In genomic region chr11:1116666-1117390, GRCh38 we compare ENCODE assay signal across 2 cellular contexts.
TF ChIP-seq lines count a peak whose summit lies in the region.

No MANE protein-coding gene starts in this region.

TF ChIP-seq in A549, 52 proteins besides CTCF, POLR2A, EP300 and RAD21 (continued from another document):
- TF ChIP-seq MAX (IDR thresholded peaks at IDR 0.05) (no peak), NFE2L2 (conservative IDR thresholded peaks at IDR 0.05; ENCODE audit: low read length) (no peak), BHLHE40 (IDR thresholded peaks at IDR 0.05; ENCODE audit: low read depth, low read length) (no peak), E2F6 (IDR thresholded peaks at IDR 0.05; ENCODE audit: borderline replicate concordance, low read depth) (no peak), ZC3H11A (IDR thresholded peaks at IDR 0.05) (no peak), FOSL2 (IDR thresholded peaks at IDR 0.05) (no peak), FOSL2 (CRISPR knock-in tag; IDR thresholded peaks at IDR 0.05) (no peak), ZFP36 (IDR thresholded peaks at IDR 0.05; ENCODE audit: borderline replicate concordance, partially characterized antibody) (no peak), HES2 (IDR thresholded peaks at IDR 0.05) (no peak), HOXB13 (CRISPR knock-in tag; IDR thresholded peaks at IDR 0.05; ENCODE audit: low read depth) (no peak), RCOR1 (IDR thresholded peaks at IDR 0.05; ENCODE audit: low read depth, low read length) (no peak), USF2 (IDR thresholded peaks at IDR 0.05) (no peak), FOSB (CRISPR knock-in tag; IDR thresholded peaks at IDR 0.05) (no peak), SREBF2 (IDR thresholded peaks at IDR 0.05) (no peak), CBX8 (IDR thresholded peaks at IDR 0.05) (no peak), NR3C1 (IDR thresholded peaks at IDR 0.05) (no peak)

TF ChIP-seq in IMR-90, 13 proteins besides CTCF, POLR2A, EP300 and RAD21 (continued from another document):
- TF ChIP-seq MAZ (IDR thresholded peaks at IDR 0.05; ENCODE audit: borderline replicate concordance, low read depth, low read length) (no peak), SMC3 (IDR thresholded peaks at IDR 0.05; ENCODE audit: low read depth, low read length) (no peak), BHLHE40 (IDR thresholded peaks at IDR 0.05; ENCODE audit: low read depth, low read length) (no peak), CHD1 (IDR thresholded peaks at IDR 0.05; ENCODE audit: low read depth, low read length) (no peak), CEBPB (IDR thresholded peaks at IDR 0.05; ENCODE audit: low read depth, low read length) (no peak), MAFK (IDR thresholded peaks at IDR 0.05; ENCODE audit: low read depth, low read length) (no peak)
